1 cellular context compared by ENCODE assay signal in genomic region chr2:11809586-11810236, GRCh38.
TF ChIP-seq lines count a peak whose summit lies in the region.

No MANE protein-coding gene starts in this region.

TF ChIP-seq in HepG2, 621 proteins besides CTCF, POLR2A, EP300 and RAD21 (continues in another document):
- TF ChIP-seq AKNA (CRISPR knock-in tag; IDR thresholded peaks at IDR 0.05; ENCODE audit: borderline replicate concordance) (no peak), ZNF292 (CRISPR knock-in tag; IDR thresholded peaks at IDR 0.05; ENCODE audit: borderline replicate concordance, low read depth) (no peak), ZNF275 (CRISPR knock-in tag; IDR thresholded peaks at IDR 0.05; ENCODE audit: borderline replicate concordance) (peak; percentile 36; the same call in 1 of the 2 replicates), RXRB (CRISPR knock-in tag; IDR thresholded peaks at IDR 0.05; ENCODE audit: borderline replicate concordance) (no peak), PHF8 (CRISPR knock-in tag; IDR thresholded peaks at IDR 0.05) (no peak), ZNF296 (CRISPR knock-in tag; conservative IDR thresholded peaks at IDR 0.05) (no peak), MAFK (conservative IDR thresholded peaks at IDR 0.05 in 1 of 2, IDR thresholded peaks at IDR 0.05 in 1 of 2; ENCODE audit: low read length in 2 of 2) (peak; percentile 52 to 54; a peak in 3 of 4 replicates), THAP7 (CRISPR knock-in tag; IDR thresholded peaks at IDR 0.05) (no peak), MIER2 (CRISPR knock-in tag; IDR thresholded peaks at IDR 0.05) (peak; percentile 92), FLYWCH1 (CRISPR knock-in tag; IDR thresholded peaks at IDR 0.05) (no peak), CEBPB (IDR thresholded peaks at IDR 0.05; ENCODE audit: borderline replicate concordance, low read depth, low read length) (peak; percentile 22; the same call in 1 of the 2 replicates), TBX3 (IDR thresholded peaks at IDR 0.05; ENCODE audit: borderline replicate concordance) (no peak), ZNF18 (CRISPR knock-in tag; IDR thresholded peaks at IDR 0.05; ENCODE audit: insufficient replicate concordance) (no peak), NFKBIZ (CRISPR knock-in tag; IDR thresholded peaks at IDR 0.05) (no peak), ZNF740 (CRISPR knock-in tag; IDR thresholded peaks at IDR 0.05) (peak; percentile 84), GATAD2A (CRISPR knock-in tag; IDR thresholded peaks at IDR 0.05) (peak; percentile 63), GPBP1L1 (CRISPR knock-in tag; IDR thresholded peaks at IDR 0.05) (no peak), HMG20B (CRISPR knock-in tag; conservative IDR thresholded peaks at IDR 0.05) (no peak), CBX5 (CRISPR knock-in tag; IDR thresholded peaks at IDR 0.05; ENCODE audit: borderline replicate concordance) (peak; percentile 30; the same call in 1 of the 2 replicates), POGK (CRISPR knock-in tag; conservative IDR thresholded peaks at IDR 0.05) (peak; percentile 61; the same call in 1 of the 2 replicates), THRA (CRISPR knock-in tag; IDR thresholded peaks at IDR 0.05; ENCODE audit: borderline replicate concordance) (no peak), ATF4 (CRISPR knock-in tag; IDR thresholded peaks at IDR 0.05) (no peak), SAP130 (CRISPR knock-in tag; IDR thresholded peaks at IDR 0.05; ENCODE audit: low read depth) (0 out of 2 replicates have a peak, but pooled peaks have one; percentile 13), ZNF350 (CRISPR knock-in tag; IDR thresholded peaks at IDR 0.05; ENCODE audit: borderline replicate concordance, low read depth) (peak; percentile 30; the same call in 1 of the 2 replicates), MATR3 (CRISPR knock-in tag; IDR thresholded peaks at IDR 0.05) (no peak), MED1 (CRISPR knock-in tag; IDR thresholded peaks at IDR 0.05) (peak; percentile 29; the same call in 1 of the 2 replicates), MBNL3 (CRISPR knock-in tag; conservative IDR thresholded peaks at IDR 0.05) (no peak), ZNF225 (CRISPR knock-in tag; IDR thresholded peaks at IDR 0.05) (no peak), PAX8 (CRISPR knock-in tag; IDR thresholded peaks at IDR 0.05; ENCODE audit: borderline replicate concordance) (no peak), NR2C2 (CRISPR knock-in tag; IDR thresholded peaks at IDR 0.05; ENCODE audit: borderline replicate concordance) (0 out of 2 replicates have a peak, but pooled peaks have one; percentile 24), ZNF552 (CRISPR knock-in tag; IDR thresholded peaks at IDR 0.05; ENCODE audit: borderline replicate concordance) (no peak), MXI1 (IDR thresholded peaks at IDR 0.05; ENCODE audit: borderline replicate concordance, low read depth, low read length) (no peak), ZNF326 (CRISPR knock-in tag; IDR thresholded peaks at IDR 0.05; ENCODE audit: borderline replicate concordance) (no peak), ZNF891 (CRISPR knock-in tag; IDR thresholded peaks at IDR 0.05) (no peak), HHEX (CRISPR knock-in tag; IDR thresholded peaks at IDR 0.05) (no peak), TCF12 (IDR thresholded peaks at IDR 0.05) (no peak), TCF12 (CRISPR knock-in tag; IDR thresholded peaks at IDR 0.05) (no peak), REXO4 (CRISPR knock-in tag; IDR thresholded peaks at IDR 0.05; ENCODE audit: borderline replicate concordance) (no peak), NR2F6 (IDR thresholded peaks at IDR 0.05) (peak; percentile 83), NR2F6 (CRISPR knock-in tag; IDR thresholded peaks at IDR 0.05) (peak; percentile 90), ZNF7 (CRISPR knock-in tag; IDR thresholded peaks at IDR 0.05) (no peak), REST (IDR thresholded peaks at IDR 0.05; ENCODE audit: borderline replicate concordance in 1 of 2, low read depth in 1 of 2, low read length in 2 of 2) (peak; percentile 41 to 91), HOXA9 (CRISPR knock-in tag; IDR thresholded peaks at IDR 0.05; ENCODE audit: borderline replicate concordance) (no peak), PHF20 (CRISPR knock-in tag; IDR thresholded peaks at IDR 0.05) (no peak), KAT7 (CRISPR knock-in tag; IDR thresholded peaks at IDR 0.05; ENCODE audit: borderline replicate concordance) (no peak), E2F1 (CRISPR knock-in tag; IDR thresholded peaks at IDR 0.05) (no peak)
